20 cellular contexts compared by ENCODE assay signal in genomic region chr1:204046346-204046745, GRCh38.
"Had no signal": no experiment of that assay in that cellular context is flagged by ENCODE, and none has a peak within 500 bp of the region (broad histone marks: within the 10 kb centered on the region; RNA-seq: fewer than 3 reads in every experiment).

No MANE protein-coding gene starts in this region.

- H3K4me3 Mint-ChIP-seq: activated CD4-positive, alpha-beta memory T cell treated with anti-CD3 and anti-CD28 coated beads, Interleukin-2, amount 10 ng/mL, durations not matched to agents 7 days and 5 days; activated naive CD4-positive, alpha-beta T cell treated with anti-CD3 and anti-CD28 coated beads, Interleukin-2, amount 10 ng/mL, durations not matched to agents 7 days and 5 days; effector memory CD8-positive, alpha-beta T cell; nephron; stimulated activated memory B cell treated with anti-CD40 and anti-IgM and Interleukin-4, amounts not matched to agents 10 μg/mL and 1 μg/mL and 100 μg/mL, for 72 hours; T-helper 17 cell had no signal

- H3K4me3 ChIP-seq: colonic mucosa, dorsolateral prefrontal cortex, esophagus muscularis mucosa, stomach, suprapubic skin, tibial nerve had no signal

- DNase-seq: activated CD4-positive, alpha-beta memory T cell treated with anti-CD3 and anti-CD28 coated beads, Interleukin-2, amount 10 ng/mL, durations not matched to agents 7 days and 5 days; activated CD4-positive, alpha-beta T cell treated with anti-CD3 and anti-CD28 coated beads for 48 hours; activated effector memory CD4-positive, alpha-beta T cell treated with anti-CD3 and anti-CD28 coated beads, Interleukin-2, amount 50 U/mL, for 16 hours; activated naive CD4-positive, alpha-beta T cell treated with anti-CD3 and anti-CD28 coated beads, Interleukin-2, amount 10 ng/mL, durations not matched to agents 7 days and 5 days; brain microvascular endothelial cell; colonic mucosa; effector memory CD8-positive, alpha-beta T cell; hippocampal formation; occipital lobe; small intestine; stimulated activated CD4-positive, alpha-beta T cell treated with anti-CD3 and anti-CD28 coated beads, Interleukin-2, amount 100 ng/mL, for 24 hours; stomach; T-helper 17 cell had no signal

- H3K36me3 ChIP-seq: brain microvascular endothelial cell, colonic mucosa, esophagus muscularis mucosa, stomach, suprapubic skin, tibial nerve had no signal

- H3K36me3 Mint-ChIP-seq: activated naive CD4-positive, alpha-beta T cell treated with anti-CD3 and anti-CD28 coated beads, Interleukin-2, amount 10 ng/mL, durations not matched to agents 7 days and 5 days; stimulated activated memory B cell treated with anti-CD40 and anti-IgM and Interleukin-4, amounts not matched to agents 10 μg/mL and 1 μg/mL and 100 μg/mL, for 72 hours had no signal

- H3K27ac Mint-ChIP-seq: activated CD4-positive, alpha-beta memory T cell treated with anti-CD3 and anti-CD28 coated beads, Interleukin-2, amount 10 ng/mL, durations not matched to agents 7 days and 5 days; activated naive CD4-positive, alpha-beta T cell treated with anti-CD3 and anti-CD28 coated beads, Interleukin-2, amount 10 ng/mL, durations not matched to agents 7 days and 5 days; nephron; stimulated activated memory B cell treated with anti-CD40 and anti-IgM and Interleukin-4, amounts not matched to agents 10 μg/mL and 1 μg/mL and 100 μg/mL, for 72 hours had no signal

- H3K27me3 ChIP-seq: brain microvascular endothelial cell, colonic mucosa, dorsolateral prefrontal cortex, esophagus muscularis mucosa, stomach, suprapubic skin, tibial nerve had no signal

- FAIRE-seq: frontal cortex, small intestine had no signal

- H3K27me3 Mint-ChIP-seq: activated CD4-positive, alpha-beta memory T cell treated with anti-CD3 and anti-CD28 coated beads, Interleukin-2, amount 10 ng/mL, durations not matched to agents 7 days and 5 days; effector memory CD8-positive, alpha-beta T cell had no signal

- H3K4me1 ChIP-seq: colonic mucosa had no signal

- H3K9me3 Mint-ChIP-seq: activated CD4-positive, alpha-beta memory T cell treated with anti-CD3 and anti-CD28 coated beads, Interleukin-2, amount 10 ng/mL, durations not matched to agents 7 days and 5 days; activated naive CD4-positive, alpha-beta T cell treated with anti-CD3 and anti-CD28 coated beads, Interleukin-2, amount 10 ng/mL, durations not matched to agents 7 days and 5 days; effector memory CD8-positive, alpha-beta T cell; nephron had no signal

- H3K9me3 ChIP-seq: colonic mucosa, esophagus muscularis mucosa, stomach, suprapubic skin, tibial nerve had no signal

- H3K27ac ChIP-seq: brain microvascular endothelial cell, colonic mucosa, dorsolateral prefrontal cortex, esophagus muscularis mucosa, stomach, suprapubic skin, tibial nerve had no signal

- H3K4me1 Mint-ChIP-seq: activated CD4-positive, alpha-beta memory T cell treated with anti-CD3 and anti-CD28 coated beads, Interleukin-2, amount 10 ng/mL, durations not matched to agents 7 days and 5 days; activated naive CD4-positive, alpha-beta T cell treated with anti-CD3 and anti-CD28 coated beads, Interleukin-2, amount 10 ng/mL, durations not matched to agents 7 days and 5 days; stimulated activated memory B cell treated with anti-CD40 and anti-IgM and Interleukin-4, amounts not matched to agents 10 μg/mL and 1 μg/mL and 100 μg/mL, for 72 hours; T-helper 17 cell had no signal
